In the genomic region with DNA sequence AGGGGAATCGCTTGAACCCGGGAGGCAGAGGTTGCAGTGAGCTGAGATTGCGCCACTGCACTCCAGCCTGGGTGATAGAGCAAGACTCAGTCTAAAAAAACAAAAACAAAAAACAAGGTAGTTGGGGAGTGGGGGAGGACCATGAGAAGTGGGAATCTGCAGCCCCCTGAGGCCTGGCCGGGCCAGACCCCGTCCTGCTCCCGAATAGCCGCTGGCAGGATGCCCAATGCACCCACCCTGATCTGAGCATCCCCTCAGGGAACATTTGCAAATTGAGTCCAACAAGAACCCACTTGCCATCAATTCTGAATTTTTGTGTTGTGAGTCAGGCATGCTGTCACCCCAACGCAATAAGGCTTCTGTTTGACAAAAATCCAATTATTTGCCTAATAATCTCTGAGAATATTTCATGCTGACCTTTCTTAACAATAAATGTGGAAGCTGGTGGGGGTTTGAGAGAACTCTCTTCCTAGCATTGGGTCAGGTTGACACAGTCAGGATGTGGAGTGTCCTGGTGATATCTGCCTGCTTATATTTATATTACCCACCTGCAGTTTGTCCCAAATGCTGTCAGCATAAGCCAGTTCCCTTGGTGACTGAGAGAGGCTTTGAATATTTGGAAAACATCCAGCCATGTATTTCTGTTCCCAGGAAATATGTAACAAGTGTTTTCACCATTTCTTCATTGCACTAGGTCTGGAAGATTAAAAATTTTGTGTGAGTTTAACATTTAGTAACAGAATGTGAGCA, we compare ENCODE assay signal across 26 cellular contexts. TPM values are rescaled to one million over a fixed set of nuclear protein-coding genes. Genes with fewer than 3 reads are reported as not detected.
DNase-seq lines count a peak whose midpoint lies in the region; ATAC-seq and TF ChIP-seq lines count a peak whose summit lies in the region.
"Had no signal": no experiment of that assay in that cellular context is flagged by ENCODE, and none has a peak within 500 bp of the region (broad histone marks: within the 10 kb centered on the region; RNA-seq: fewer than 3 reads in every experiment).

No MANE protein-coding gene starts in this region.

- H3K9me3 ChIP-seq in HEK293 (ENCODE audit: control insufficient read depth, insufficient read depth, low read depth, low read length): no peaks in the 10 kb centered on the region
- no peaks in the 10 kb centered on the region for H3K9me3 ChIP-seq in osteoblast (ENCODE audit: low read depth, low read length)
- no peaks in the 10 kb centered on the region for H3K9me3 ChIP-seq in OCI-LY7 (ENCODE audit: low read length)
- H3K9me3 ChIP-seq: Caco-2, prostate gland, SJCRH30, upper lobe of left lung had no signal

- H3K27ac ChIP-seq in HEK293 (ENCODE audit: extremely low read depth, low read depth, low read length): no peak overlapping the region
- H3K27ac ChIP-seq in osteoblast (ENCODE audit: low read depth, low read length): no peak overlapping the region
- H3K27ac ChIP-seq in OCI-LY7 (ENCODE audit: low read depth, low read length, poor library complexity, severe bottlenecking): no peak overlapping the region
- H3K27ac ChIP-seq: prostate gland, SJCRH30, upper lobe of left lung had no signal

- H2AFZ ChIP-seq in osteoblast (ENCODE audit: low read length) (no peak overlapping the region), OCI-LY7 (ENCODE audit: low read length) (no peak overlapping the region)

- H3K4me1 ChIP-seq in HEK293 (ENCODE audit: control insufficient read depth, insufficient read depth, low read length) (no peaks in the 10 kb centered on the region), osteoblast (ENCODE audit: insufficient read depth, low read length) (no peaks in the 10 kb centered on the region), OCI-LY7 (ENCODE audit: insufficient read depth, low read length, poor library complexity, severe bottlenecking) (no peaks in the 10 kb centered on the region)
- H3K4me1 ChIP-seq: Caco-2, prostate gland, SJCRH30, upper lobe of left lung had no signal

- H4K20me1 ChIP-seq in osteoblast (ENCODE audit: insufficient read depth, low read length): no peaks in the 10 kb centered on the region
- H4K20me1 ChIP-seq in OCI-LY7 (ENCODE audit: insufficient read depth, low read length): no peaks in the 10 kb centered on the region

- H3K36me3 ChIP-seq in HEK293 (ENCODE audit: control insufficient read depth in 2 of 2, insufficient read depth in 1 of 2, low read length in 2 of 2) (no peaks in the 10 kb centered on the region), osteoblast (ENCODE audit: insufficient read depth, low read length) (no peaks in the 10 kb centered on the region), OCI-LY7 (ENCODE audit: insufficient read depth, low read length) (no peaks in the 10 kb centered on the region)
- H3K36me3 ChIP-seq: prostate gland, SJCRH30, upper lobe of left lung had no signal

- H3K4me2 ChIP-seq in osteoblast (ENCODE audit: insufficient read depth, low read length) (no peak overlapping the region), OCI-LY7 (ENCODE audit: low read length) (no peak overlapping the region)
- H3K4me2 ChIP-seq: smooth muscle cell had no signal

- TF ChIP-seq CTCF in HEK293 (tag by site-specific recombination; IDR thresholded peaks at IDR 0.05) (no peak), osteoblast (IDR thresholded peaks at IDR 0.05; ENCODE audit: extremely low read depth, low read depth, low read length) (no peak), OCI-LY7 (conservative IDR thresholded peaks at IDR 0.05; ENCODE audit: low read length) (no peak)

- peaks cover 8% of the 10 kb centered on the region for H3K27me3 ChIP-seq in osteoblast (ENCODE audit: insufficient read depth, low read length)

- POLR2A ChIA-PET in HEK293 (lab: Yijun Ruan, JAX) (no interaction called here), OCI-LY7 (lab: Charles Lee) (no interaction called here)

- BruUV-seq in OCI-LY7 (replicated peaks; lab: Mats Ljungman, UMichigan): no TSS peak

- no peak for ATAC-seq in GM21717 (IDR thresholded peaks at IDR 0.05; ENCODE audit: unreplicated experiment)
- ATAC-seq: HCT116 had no signal

- H3K4me3 ChIP-seq in HEK293 (ENCODE audit: low read depth, low read length): no peak overlapping the region
- H3K4me3 ChIP-seq in osteoblast (ENCODE audit: insufficient read depth, low read length): no peak overlapping the region
- H3K4me3 ChIP-seq in OCI-LY7 (ENCODE audit: low read depth, low read length, poor library complexity, severe bottlenecking): no peak overlapping the region
- H3K4me3 ChIP-seq: prostate gland, SJCRH30, smooth muscle cell, upper lobe of left lung had no signal

- CTCF ChIA-PET in HEK293 (lab: Yijun Ruan, JAX): interaction anchor here (0.6 kb wide), 1 partner anchor 213 kb away, joined by 3 read pairs; no protein-coding TSS in a partner anchor
- CTCF ChIA-PET in OCI-LY7 (lab: Charles Lee; ENCODE audit: unreplicated experiment): no interaction called here

- DNase-seq in DMS79 (lab: John Stamatoyannopoulos, UW) (peak; percentile 28), cerebellar cortex (ENCODE audit: low spot score) (peak; percentile 43), osteoblast (ENCODE audit: insufficient read length, low spot score, missing footprints) (peak; percentile 42), DMS 273 (lab: John Stamatoyannopoulos, UW; ENCODE audit: unreplicated experiment) (no peak), OCI-LY7 (ENCODE audit: low spot score) (no peak)
- DNase-seq: activated CD4-positive, alpha-beta memory T cell treated with anti-CD3 and anti-CD28 coated beads, Interleukin-2, amount 10 ng/mL, durations not matched to agents 7 days and 5 days; activated naive CD4-positive, alpha-beta T cell treated with anti-CD3 and anti-CD28 coated beads, Interleukin-2, amount 10 ng/mL, durations not matched to agents 7 days and 5 days; activated T-cell treated with anti-CD3 and anti-CD28 coated beads, Interleukin-2, amount 50 U/mL, for 1 hour; AML-193; Caco-2; cortex of kidney; NCI-H187; NCI-H524; SJCRH30; stimulated activated CD4-positive, alpha-beta T cell treated with anti-CD3 and anti-CD28 coated beads, Interleukin-4, amount 100 ng/mL, for 24 hours had no signal

- intact Hi-C loops in OCI-LY7 (cut with micrococcal nuclease; ENCODE audit: unreplicated experiment): no loop called here

- H3K79me2 ChIP-seq in osteoblast (ENCODE audit: insufficient read depth, low read length) (no peaks in the 10 kb centered on the region), OCI-LY7 (ENCODE audit: insufficient read depth, low read depth, low read length) (no peaks in the 10 kb centered on the region)

- no peaks in the 10 kb centered on the region for H3K9me2 ChIP-seq in OCI-LY7 (ENCODE audit: insufficient read depth, low read length)

TF ChIP-seq in HEK293, 187 proteins besides CTCF, POLR2A, EP300 and RAD21:
- TF ChIP-seq KLF7 (tag by site-specific recombination; IDR thresholded peaks at IDR 0.05; ENCODE audit: borderline replicate concordance): no peak
- TF ChIP-seq ZNF292 (tag by site-specific recombination; IDR thresholded peaks at IDR 0.05; ENCODE audit: borderline replicate concordance, low read depth): no peak
- TF ChIP-seq, protein P1, sequence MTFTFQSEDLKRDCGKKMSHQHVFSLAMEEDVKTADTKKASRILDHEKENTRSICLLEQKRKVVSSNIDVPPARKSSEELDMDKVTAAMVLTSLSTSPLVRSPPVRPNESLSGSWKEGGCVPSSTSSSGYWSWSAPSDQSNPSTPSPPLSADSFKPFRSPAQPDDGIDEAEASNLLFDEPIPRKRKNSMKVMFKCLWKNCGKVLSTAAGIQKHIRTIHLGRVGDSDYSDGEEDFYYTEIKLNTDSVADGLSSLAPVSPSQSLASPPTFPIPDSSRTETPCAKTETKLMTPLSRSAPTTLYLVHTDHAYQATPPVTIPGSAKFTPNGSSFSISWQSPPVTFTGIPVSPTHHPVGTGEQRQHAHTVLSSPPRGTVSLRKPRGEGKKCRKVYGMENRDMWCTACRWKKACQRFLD (tag by site-specific recombination; IDR thresholded peaks at IDR 0.05): no peak
- TF ChIP-seq, protein P2, sequence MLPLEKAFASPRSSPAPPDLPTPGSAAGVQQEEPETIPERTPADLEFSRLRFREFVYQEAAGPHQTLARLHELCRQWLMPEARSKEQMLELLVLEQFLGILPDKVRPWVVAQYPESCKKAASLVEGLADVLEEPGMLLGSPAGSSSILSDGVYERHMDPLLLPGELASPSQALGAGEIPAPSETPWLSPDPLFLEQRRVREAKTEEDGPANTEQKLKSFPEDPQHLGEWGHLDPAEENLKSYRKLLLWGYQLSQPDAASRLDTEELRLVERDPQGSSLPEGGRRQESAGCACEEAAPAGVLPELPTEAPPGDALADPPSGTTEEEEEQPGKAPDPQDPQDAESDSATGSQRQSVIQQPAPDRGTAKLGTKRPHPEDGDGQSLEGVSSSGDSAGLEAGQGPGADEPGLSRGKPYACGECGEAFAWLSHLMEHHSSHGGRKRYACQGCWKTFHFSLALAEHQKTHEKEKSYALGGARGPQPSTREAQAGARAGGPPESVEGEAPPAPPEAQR (tag by site-specific recombination; IDR thresholded peaks at IDR 0.05): no peak
- no peak for TF ChIP-seq ZSCAN30 (tag by site-specific recombination; IDR thresholded peaks at IDR 0.05)
- TF ChIP-seq SCRT2 (tag by site-specific recombination; IDR thresholded peaks at IDR 0.05): peak; percentile 66

RNA-seq across cellular contexts. Expression of a gene that starts 28.4 kb away (rescaled TPM):
- total RNA-seq in osteoblast (under 0.01 TPM in 2 replicates), OCI-LY7 (2022) (not detected in 2 replicates)
- not detected in 2 replicates for total RNA-seq in OCI-LY7 (2014; rRNA removed; shearing (Covaris generic))
- total RNA-seq: activated CD4-positive, alpha-beta memory T cell treated with anti-CD3 and anti-CD28 coated beads, Interleukin-2, amount 10 ng/mL, durations not matched to agents 7 days and 5 days; astrocyte; endothelial cell of umbilical vein; fibroblast of villous mesenchyme; kidney epithelial cell; SJCRH30; smooth muscle cell; T-helper 2 cell treated with Interferon-gamma antibody and Interleukin-4, amounts not matched to agents 100 ng/mL and 5 ng/mL, for 36 hours; upper lobe of left lung had no signal

Comparison
In these comparisons a context has a peak if more than half of its experiments do, and no peak if none do; other contexts are left out.
1. DNase-seq: peak in DMS79 (single experiment), cerebellar cortex (single experiment) and osteoblast (single experiment); none in DMS 273 (single experiment) and OCI-LY7 (single experiment).